In the genomic region with DNA sequence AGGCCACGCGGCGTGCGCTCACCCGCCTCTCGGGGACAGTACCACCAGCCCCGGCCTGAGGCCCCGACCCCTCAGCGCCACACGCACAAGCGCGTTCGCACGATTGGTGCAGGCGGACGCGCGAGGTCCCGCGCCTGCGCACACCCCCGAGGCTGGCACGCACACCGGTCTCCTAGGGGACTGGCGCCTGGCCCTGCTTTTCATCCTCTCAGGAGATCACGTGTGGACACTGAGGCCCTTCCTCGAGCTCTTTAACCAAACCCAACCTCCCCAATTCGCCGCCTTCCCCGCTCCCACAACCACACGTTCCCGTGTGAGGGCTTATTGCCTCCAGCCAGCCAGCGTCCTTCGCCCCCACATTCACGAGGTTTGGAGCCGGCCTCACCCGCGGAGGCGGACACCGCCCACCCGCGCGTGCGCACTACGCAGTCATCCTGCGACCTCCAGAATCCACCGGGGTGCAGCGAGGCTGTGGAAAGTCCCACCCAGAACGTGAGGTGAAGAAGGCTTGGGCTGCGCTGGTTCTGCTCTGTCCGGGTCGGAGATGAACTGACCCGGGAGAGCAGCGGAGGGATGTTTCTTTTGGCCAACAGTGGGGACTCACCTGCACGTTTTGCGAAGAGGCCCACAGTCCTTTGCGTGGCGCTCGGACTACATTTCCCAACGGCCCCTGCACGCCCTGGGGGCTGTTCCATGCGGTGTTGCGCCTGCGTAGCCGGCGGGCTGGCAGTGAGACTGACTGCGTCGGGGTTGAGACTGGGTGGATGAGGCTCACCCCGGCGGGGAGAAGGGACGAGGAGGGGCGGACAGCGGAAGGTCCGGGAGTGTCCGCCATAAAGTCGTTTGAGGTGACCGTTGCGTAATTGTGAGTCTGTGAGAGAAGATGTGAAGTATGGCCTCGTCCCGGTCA, we compare ENCODE assay signal across 1 cellular context.
TF ChIP-seq lines count a peak whose summit lies in the region.

No MANE protein-coding gene starts in this region.

TF ChIP-seq in IMR-90, 13 proteins besides CTCF, POLR2A, EP300 and RAD21 (continued from another document):
- TF ChIP-seq RFX5 (IDR thresholded peaks at IDR 0.05; ENCODE audit: low read depth, low read length), result no peak
- TF ChIP-seq SMC3 (IDR thresholded peaks at IDR 0.05; ENCODE audit: low read depth, low read length), result no peak
- TF ChIP-seq MXI1 (IDR thresholded peaks at IDR 0.05; ENCODE audit: borderline replicate concordance, low read depth, low read length), result peak; percentile 61
- TF ChIP-seq, protein P1, sequence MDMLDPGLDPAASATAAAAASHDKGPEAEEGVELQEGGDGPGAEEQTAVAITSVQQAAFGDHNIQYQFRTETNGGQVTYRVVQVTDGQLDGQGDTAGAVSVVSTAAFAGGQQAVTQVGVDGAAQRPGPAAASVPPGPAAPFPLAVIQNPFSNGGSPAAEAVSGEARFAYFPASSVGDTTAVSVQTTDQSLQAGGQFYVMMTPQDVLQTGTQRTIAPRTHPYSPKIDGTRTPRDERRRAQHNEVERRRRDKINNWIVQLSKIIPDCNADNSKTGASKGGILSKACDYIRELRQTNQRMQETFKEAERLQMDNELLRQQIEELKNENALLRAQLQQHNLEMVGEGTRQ (IDR thresholded peaks at IDR 0.05; ENCODE audit: low read depth, low read length), result peak; percentile 81
- peak; percentile 97; the same call in 1 of the 2 replicates for TF ChIP-seq MAZ (IDR thresholded peaks at IDR 0.05; ENCODE audit: borderline replicate concordance, low read depth, low read length)
- TF ChIP-seq CEBPB (IDR thresholded peaks at IDR 0.05; ENCODE audit: low read depth, low read length), result peak; percentile 90
